In the genomic region with DNA sequence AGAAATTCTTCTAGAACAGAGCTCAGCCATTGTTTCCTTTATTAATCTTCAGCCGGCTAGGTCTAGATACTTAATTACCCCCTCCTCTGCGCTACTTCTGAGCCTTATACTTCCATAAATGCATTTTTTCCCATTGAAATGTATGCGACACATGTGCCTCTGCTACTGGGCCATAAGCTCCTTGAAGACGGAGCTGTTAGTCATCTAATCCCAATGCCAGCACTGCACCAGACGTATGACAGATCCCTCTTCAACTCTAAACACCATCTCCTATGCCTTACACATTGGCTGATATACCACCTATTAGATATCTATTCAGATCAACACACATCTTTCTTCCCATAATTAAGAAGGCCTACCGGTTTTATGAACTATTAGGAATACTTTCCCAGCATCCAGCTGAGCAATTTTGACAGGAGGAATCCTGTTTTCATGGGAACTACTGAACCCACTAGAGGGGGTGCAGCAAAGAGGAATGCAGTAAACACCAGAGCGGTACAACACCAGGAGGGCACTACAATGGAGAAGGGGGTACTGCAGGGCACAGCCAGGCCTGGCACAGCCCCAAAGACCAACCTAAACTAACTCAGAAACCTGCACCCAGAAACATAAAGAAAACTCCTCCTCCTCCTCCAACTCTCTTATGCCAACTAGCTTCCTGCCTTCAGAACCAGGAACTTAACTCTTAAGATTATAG, we compare ENCODE assay signal across 9 cellular contexts. TPM values are rescaled to one million over a fixed set of nuclear protein-coding genes. Genes with fewer than 3 reads are reported as not detected.
DNase-seq lines count a peak whose midpoint lies in the region; ATAC-seq and TF ChIP-seq lines count a peak whose summit lies in the region.
"Had no signal": no experiment of that assay in that cellular context is flagged by ENCODE, and none has a peak within 500 bp of the region (broad histone marks: within the 10 kb centered on the region; RNA-seq: fewer than 3 reads in every experiment).

No MANE protein-coding gene starts in this region.

- H3K4me1 Mint-ChIP-seq in Caco-2 (ENCODE audit: low read depth, unreplicated experiment), result peaks cover 45% of the 10 kb centered on the region
- H3K4me1 Mint-ChIP-seq in HFFc6 (ENCODE audit: low read depth), result peaks cover 86% of the 10 kb centered on the region
- H3K4me1 Mint-ChIP-seq in naive thymus-derived CD8-positive, alpha-beta T cell, result peaks cover 56 to 91% (median 88%) of the 10 kb centered on the region in 4 donors

- CTCF ChIA-PET in Caco-2 (lab: Charles Lee), result interaction anchor here (1.0 kb wide), 1 partner anchor 94 kb away, joined by 4 read pairs; no protein-coding TSS in a partner anchor

- peaks cover 5% of the 10 kb centered on the region; the same call in 1 of the 2 replicates for H3K4me1 ChIP-seq in Caco-2
- peaks cover 0 to 72% (median 27%) of the 10 kb centered on the region in 4 donors for H3K4me1 ChIP-seq in tibial nerve

- WGBS in tibial nerve, 2 donors, result 62 to 71% methylated on average over 7 of the region's 7 CpGs

- TF ChIP-seq CTCF in Caco-2 (IDR thresholded peaks at IDR 0.05; ENCODE audit: insufficient read depth in 1 of 2, low read depth in 1 of 2, low read length in 1 of 2, severe bottlenecking in 1 of 2, unreplicated experiment in 1 of 2) (no peak), HFFc6 (IDR thresholded peaks at IDR 0.05) (peak; percentile 34; the same call in 1 of the 2 replicates), brain microvascular endothelial cell (IDR thresholded peaks at IDR 0.05; ENCODE audit: low read depth, low read length, missing control alignments) (no peak), tibial nerve (IDR thresholded peaks at IDR 0.05) (no peak)

- H3K27me3 Mint-ChIP-seq in Caco-2 (ENCODE audit: insufficient read depth, unreplicated experiment), result no peaks in the 10 kb centered on the region
- peaks cover 3% of the 10 kb centered on the region; the same call in 1 of the 2 replicates for H3K27me3 Mint-ChIP-seq in HFFc6 (ENCODE audit: insufficient read depth)
- no peaks in the 10 kb centered on the region for H3K27me3 Mint-ChIP-seq in naive thymus-derived CD8-positive, alpha-beta T cell

- in situ Hi-C loops in brain microvascular endothelial cell (cut with HindIII; ENCODE audit: low pct_ligation_motif_present, low sequenced_read_pairs), result no loop called here

- TF ChIP-seq EP300 in tibial nerve (IDR thresholded peaks at IDR 0.05), result no peak

- H3K27ac ChIP-seq in brain microvascular endothelial cell (no peak overlapping the region), tibial nerve (no peak overlapping the region)

- no peak for DNase-seq in Caco-2
- DNase-seq in HFFc6, result peak; percentile 58
- DNase-seq in brain microvascular endothelial cell, result peak; percentile 43
- DNase-seq in naive thymus-derived CD8-positive, alpha-beta T cell, result no peak
- no peak for DNase-seq in tibial nerve (ENCODE audit: low spot score in 2 of 2)
- no peak for DNase-seq in NCI-H2029 treated with DMSO at 0.1 percent for 48 hours (lab: John Stamatoyannopoulos, UW)
- no peak for DNase-seq in stimulated activated CD4-positive, alpha-beta T cell treated with anti-CD3 and anti-CD28 coated beads, Interleukin-4, amount 100 ng/mL, for 1 hour
- DNase-seq: NCI-H1092 treated with DMSO at 0.1 percent for 48 hours had no signal

- ATAC-seq in naive thymus-derived CD8-positive, alpha-beta T cell, result peak in 1 of 2 donors; percentile 25

- POLR2A ChIA-PET in Caco-2 (lab: Charles Lee), result no interaction called here
- POLR2A ChIA-PET in naive thymus-derived CD8-positive, alpha-beta T cell (lab: Charles Lee), result interaction anchor here (0.6 to 1.1 kb wide), 3 partner anchors 10 to 12 kb away, joined by 3 to 6 read pairs (median 3); no protein-coding TSS in a partner anchor

- H3K27me3 ChIP-seq in Caco-2 (replicated peaks; ENCODE audit: control insufficient read depth, insufficient read depth, low read length), result no peaks in the 10 kb centered on the region
- no peaks in the 10 kb centered on the region for H3K27me3 ChIP-seq in brain microvascular endothelial cell (replicated peaks)
- no peaks in the 10 kb centered on the region for H3K27me3 ChIP-seq in tibial nerve

- no TSS peak for BruUV-seq in Caco-2 (replicated peaks; lab: Mats Ljungman, UMichigan)

- H3K4me3 Mint-ChIP-seq in Caco-2 (ENCODE audit: unreplicated experiment) (no peak overlapping the region), HFFc6 (peak overlapping the region; percentile 41)
- peak overlapping the region; percentile 13 to 77 (median 64) for H3K4me3 Mint-ChIP-seq in naive thymus-derived CD8-positive, alpha-beta T cell

- H3K9me3 ChIP-seq in Caco-2 (no peaks in the 10 kb centered on the region), tibial nerve (no peaks in the 10 kb centered on the region)
- H3K9me3 ChIP-seq: HAP-1 had no signal

- intact Hi-C loops in Caco-2 (cut with micrococcal nuclease; ENCODE audit: unreplicated experiment), result loop anchor here (5.0 to 10.0 kb wide), 2 partner anchors 76 to 287 kb away; no protein-coding TSS in a partner anchor

- H3K36me3 ChIP-seq in Caco-2 (ENCODE audit: control insufficient read depth, insufficient read depth, low read length) (no peaks in the 10 kb centered on the region; the same call in 1 of the 2 replicates), brain microvascular endothelial cell (replicated peaks) (peaks cover 4% of the 10 kb centered on the region), tibial nerve (no peaks in the 10 kb centered on the region)

- peak overlapping the region; percentile 31 for H3K27ac Mint-ChIP-seq in Caco-2 (ENCODE audit: unreplicated experiment)
- peak overlapping the region; percentile 77 for H3K27ac Mint-ChIP-seq in HFFc6
- peak overlapping the region; percentile 9 to 84 (median 70) for H3K27ac Mint-ChIP-seq in naive thymus-derived CD8-positive, alpha-beta T cell

- H3K36me3 Mint-ChIP-seq in Caco-2 (ENCODE audit: insufficient read depth, unreplicated experiment), result peaks cover 83% of the 10 kb centered on the region
- peaks cover 12% of the 10 kb centered on the region for H3K36me3 Mint-ChIP-seq in HFFc6 (ENCODE audit: low read depth)
- H3K36me3 Mint-ChIP-seq in naive thymus-derived CD8-positive, alpha-beta T cell, result peaks cover 0 to 12% (median 0%) of the 10 kb centered on the region in 3 donors

- TF ChIP-seq POLR2A in tibial nerve (IDR thresholded peaks at IDR 0.05), result no peak

- H3K4me3 ChIP-seq in Caco-2 (ENCODE audit: low read depth, low read length) (no peak overlapping the region), brain microvascular endothelial cell (ENCODE audit: low read depth, low read length) (no peak overlapping the region), tibial nerve (no peak overlapping the region)
- H3K4me3 ChIP-seq: HAP-1 had no signal

- H3K9me3 Mint-ChIP-seq in Caco-2 (ENCODE audit: unreplicated experiment) (no peaks in the 10 kb centered on the region), HFFc6 (no peaks in the 10 kb centered on the region)
- no peaks in the 10 kb centered on the region for H3K9me3 Mint-ChIP-seq in naive thymus-derived CD8-positive, alpha-beta T cell

RNA-seq across cellular contexts. Expression of gene STK24, which starts 18.8 kb away (rescaled TPM):
- total RNA-seq in Caco-2 (2022), result 244 and 253 TPM in 2 replicates
- 10 to 100 TPM; 72.2 to 89.8 (median 80.5) TPM for total RNA-seq in HFFc6 (2021; fragmentation: NEBNext Ultra II Directional; extraction: Animal tissue kit (Norgen Biotek cat#: 25700))
- 100 to 1,000 TPM; 110 to 121 TPM for total RNA-seq in naive thymus-derived CD8-positive, alpha-beta T cell
- polyA plus RNA-seq in naive thymus-derived CD8-positive, alpha-beta T cell, result 10 to 100 TPM; 22.7 to 66.6 (median 37.3) TPM
- total RNA-seq in tibial nerve, result 10 to 100 TPM; 49.8 to 68.9 (median 57.0) TPM

Comparison
In these comparisons a context has a peak if more than half of its experiments do, and no peak if none do; other contexts are left out.
1. DNase-seq: peak in HFFc6 (single experiment) and brain microvascular endothelial cell (single experiment); none in Caco-2 (0 of 2), naive thymus-derived CD8-positive, alpha-beta T cell (0 of 10), tibial nerve (0 of 2), NCI-H2029 treated with DMSO at 0.1 percent for 48 hours (single experiment) and stimulated activated CD4-positive, alpha-beta T cell treated with anti-CD3 and anti-CD28 coated beads, Interleukin-4, amount 100 ng/mL, for 1 hour (single experiment).
2. Peak in every context shown above with its lines, with median percentiles within 50 percentile points of each other: H3K27ac Mint-ChIP-seq.